ENCODE assay signal across 8 cellular contexts in the genomic region with DNA sequence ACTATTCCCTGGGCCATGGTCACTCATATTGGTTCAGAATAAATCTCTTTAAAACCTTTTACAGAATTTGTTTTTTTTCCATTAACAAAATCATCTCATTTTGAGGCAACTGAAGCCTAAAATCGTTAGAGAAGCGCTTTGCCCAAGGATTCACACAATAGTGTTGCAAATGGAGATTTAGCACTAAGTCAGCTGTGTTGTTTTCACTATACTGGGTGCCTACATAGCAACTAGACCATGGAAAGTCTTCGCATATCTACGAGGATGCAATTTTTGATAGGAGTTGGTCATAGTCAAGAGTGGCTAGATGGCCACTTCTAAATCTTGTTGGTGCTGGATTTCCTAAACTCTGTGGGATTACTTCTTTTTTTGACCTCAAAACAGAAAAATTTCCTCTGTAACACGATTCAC. TPM values are rescaled to one million over a fixed set of nuclear protein-coding genes. Genes with fewer than 3 reads are reported as not detected.
DNase-seq lines count a peak whose midpoint lies in the region; ATAC-seq, FAIRE-seq and TF ChIP-seq lines count a peak whose summit lies in the region.

No MANE protein-coding gene starts in this region.

- DNase-seq in GM19238 (ENCODE audit: insufficient read length, low spot score), result no peak
- DNase-seq in activated CD4-positive, alpha-beta memory T cell treated with anti-CD3 and anti-CD28 coated beads, Interleukin-2, amount 10 ng/mL, durations not matched to agents 7 days and 5 days, result no peak
- no peak for DNase-seq in GM19239 (ENCODE audit: insufficient read length, low spot score)

- H3K4me1 ChIP-seq in subcutaneous abdominal adipose tissue (ENCODE audit: control insufficient read depth in 5 of 5, insufficient read depth in 5 of 5, low read length in 5 of 5), result peaks cover 0 to 15% (median 10%) of the 10 kb centered on the region in 5 donors

- H3K4me1 Mint-ChIP-seq in activated CD4-positive, alpha-beta memory T cell treated with anti-CD3 and anti-CD28 coated beads, Interleukin-2, amount 10 ng/mL, durations not matched to agents 7 days and 5 days, result peaks cover 11% of the 10 kb centered on the region

- no peaks in the 10 kb centered on the region for H3K36me3 Mint-ChIP-seq in activated CD4-positive, alpha-beta memory T cell treated with anti-CD3 and anti-CD28 coated beads, Interleukin-2, amount 10 ng/mL, durations not matched to agents 7 days and 5 days (ENCODE audit: low read depth)

- ATAC-seq in GM21423 (IDR thresholded peaks at IDR 0.05; ENCODE audit: unreplicated experiment) (peak; percentile 1), HG03378 (IDR thresholded peaks at IDR 0.05; ENCODE audit: unreplicated experiment) (no peak)

- peak overlapping the region in 2 of 5 donors; percentile 36 to 83 for H3K9ac ChIP-seq in subcutaneous abdominal adipose tissue (ENCODE audit: low read length in 5 of 5)

- TF ChIP-seq CTCF in WI38 (IDR thresholded peaks at IDR 0.05; ENCODE audit: low read depth, low read length), result no peak

- POLR2A ChIA-PET in activated CD4-positive, alpha-beta memory T cell treated with anti-CD3 and anti-CD28 coated beads, Interleukin-2, amount 10 ng/mL, durations not matched to agents 7 days and 5 days (lab: Charles Lee), result interaction anchor here (1.0 to 2.5 kb wide), 4 partner anchors 48 to 242 kb away, joined by 3 to 30 read pairs (median 6); partner anchors contain the start of genes DCAF6, MPC2 and SFT2D2

- H3K27me3 ChIP-seq in subcutaneous abdominal adipose tissue (ENCODE audit: control insufficient read depth in 5 of 5, insufficient read depth in 4 of 5, low read length in 5 of 5), result no peaks in the 10 kb centered on the region

- CTCF ChIA-PET in activated CD4-positive, alpha-beta memory T cell treated with anti-CD3 and anti-CD28 coated beads, Interleukin-2, amount 10 ng/mL, durations not matched to agents 7 days and 5 days (lab: Charles Lee), result interaction anchor here (0.9 to 2.9 kb wide), 3 partner anchors 10 to 57 kb away, joined by 3 to 10 read pairs (median 3); no protein-coding TSS in a partner anchor

- H3K9me3 ChIP-seq in subcutaneous abdominal adipose tissue (ENCODE audit: control insufficient read depth in 5 of 5, low read length in 5 of 5), result no peaks in the 10 kb centered on the region

- H3K27ac Mint-ChIP-seq in activated CD4-positive, alpha-beta memory T cell treated with anti-CD3 and anti-CD28 coated beads, Interleukin-2, amount 10 ng/mL, durations not matched to agents 7 days and 5 days, result no peak overlapping the region

- peak overlapping the region; percentile 93 for H3K27ac ChIP-seq in subcutaneous abdominal adipose tissue (ENCODE audit: low read depth, low read length)

- peaks cover 5% of the 10 kb centered on the region for H3K27me3 Mint-ChIP-seq in activated CD4-positive, alpha-beta memory T cell treated with anti-CD3 and anti-CD28 coated beads, Interleukin-2, amount 10 ng/mL, durations not matched to agents 7 days and 5 days

- no peaks in the 10 kb centered on the region for H3K9me3 Mint-ChIP-seq in activated CD4-positive, alpha-beta memory T cell treated with anti-CD3 and anti-CD28 coated beads, Interleukin-2, amount 10 ng/mL, durations not matched to agents 7 days and 5 days

- H3K4me3 Mint-ChIP-seq in activated CD4-positive, alpha-beta memory T cell treated with anti-CD3 and anti-CD28 coated beads, Interleukin-2, amount 10 ng/mL, durations not matched to agents 7 days and 5 days, result no peak overlapping the region

- H3K4me3 ChIP-seq in WI38 (ENCODE audit: low read depth, low read length) (peak overlapping the region; percentile 23; the same call in 1 of the 2 replicates), iPS-11a (ENCODE audit: low read depth, low read length) (peak overlapping the region; percentile 14), subcutaneous abdominal adipose tissue (ENCODE audit: low read depth in 1 of 5, low read length in 5 of 5) (peak overlapping the region; percentile 14 to 94 (median 88))

- FAIRE-seq in GM19239 (lab: Jason Lieb, UNC), result no peak

- no peaks in the 10 kb centered on the region for H3K36me3 ChIP-seq in subcutaneous abdominal adipose tissue (ENCODE audit: control insufficient read depth in 5 of 5, insufficient read depth in 5 of 5, low read length in 5 of 5)

RNA-seq across cellular contexts. Expression of gene TIPRL, which starts 0.5 kb away (rescaled TPM):
- 10 to 100 TPM; 47.1 to 48.4 TPM for total RNA-seq in activated CD4-positive, alpha-beta memory T cell treated with anti-CD3 and anti-CD28 coated beads, Interleukin-2, amount 10 ng/mL, durations not matched to agents 7 days and 5 days

RNA-seq across cellular contexts. Expression of gene GPR161, which starts 41.5 kb away (rescaled TPM):
- total RNA-seq in activated CD4-positive, alpha-beta memory T cell treated with anti-CD3 and anti-CD28 coated beads, Interleukin-2, amount 10 ng/mL, durations not matched to agents 7 days and 5 days, result under 1 TPM; 0.65 to 0.85 TPM

RNA-seq across cellular contexts. Expression of gene SFT2D2, which starts 47.6 kb away (rescaled TPM):
- 10 to 100 TPM; 65.6 to 72.1 TPM for total RNA-seq in activated CD4-positive, alpha-beta memory T cell treated with anti-CD3 and anti-CD28 coated beads, Interleukin-2, amount 10 ng/mL, durations not matched to agents 7 days and 5 days

Comparison
In these comparisons a context has a peak if more than half of its experiments do, and no peak if none do; other contexts are left out.
1. H3K4me3 ChIP-seq: peak in every context shown above with its lines; median percentile 88 in subcutaneous abdominal adipose tissue; 23 in WI38; 14 in iPS-11a.